ENCODE assay signal across 20 cellular contexts in the genomic region with DNA sequence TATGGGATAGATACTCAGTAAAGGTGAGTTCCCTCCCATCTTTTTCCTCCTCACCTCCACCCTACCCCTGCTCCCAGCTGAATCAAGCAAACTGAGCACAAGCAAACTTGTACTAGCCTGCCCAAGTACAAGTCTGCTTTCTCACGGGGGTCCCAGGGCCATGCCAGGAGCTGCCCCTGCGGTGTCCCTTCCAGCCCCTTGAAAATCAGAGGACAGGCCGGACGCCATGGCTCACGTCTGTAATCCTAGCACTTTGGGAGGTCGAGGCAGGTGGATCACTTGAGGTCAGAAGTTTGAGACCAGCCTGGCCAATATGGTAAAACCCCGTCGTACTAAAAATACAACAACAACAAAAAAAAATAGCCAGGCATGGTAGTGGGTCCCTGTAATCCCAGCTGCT. TPM values are rescaled to one million over a fixed set of nuclear protein-coding genes. Genes with fewer than 3 reads are reported as not detected.
DNase-seq lines count a peak whose midpoint lies in the region; TF ChIP-seq lines count a peak whose summit lies in the region.
"Had no signal": no experiment of that assay in that cellular context is flagged by ENCODE, and none has a peak within 500 bp of the region (broad histone marks: within the 10 kb centered on the region; RNA-seq: fewer than 3 reads in every experiment).

No MANE protein-coding gene starts in this region.

- H3K36me3 ChIP-seq in spleen, result no peaks in the 10 kb centered on the region
- H3K36me3 ChIP-seq: BLaER1 had no signal

- no peak for TF ChIP-seq POLR2A in spleen (IDR thresholded peaks at IDR 0.05)

- H3K4me1 Mint-ChIP-seq in CD14-positive monocyte, result peaks cover 15% of the 10 kb centered on the region
- H3K4me1 Mint-ChIP-seq: B cell, GM23338 had no signal

- no peaks in the 10 kb centered on the region for H3K36me3 Mint-ChIP-seq in CD14-positive monocyte

- peaks cover 0 to 28% (median 16%) of the 10 kb centered on the region in 6 donors for H3K4me1 ChIP-seq in spleen

- H3K9me3 Mint-ChIP-seq in CD14-positive monocyte, result peaks cover 0 to 4% (median 0%) of the 10 kb centered on the region in 7 donors
- H3K9me3 Mint-ChIP-seq: CD4-positive, alpha-beta T cell; CD8-positive, alpha-beta memory T cell; GM23338; H9 had no signal

- TF ChIP-seq CTCF in spleen (IDR thresholded peaks at IDR 0.05 in 8 of 11, conservative IDR thresholded peaks at IDR 0.05 in 3 of 11) (no peak), CD14-positive monocyte (IDR thresholded peaks at IDR 0.05) (no peak)

- H3K27ac ChIP-seq in spleen, result peak overlapping the region in 5 of 8 donors; percentile 30 to 42 (median 33)
- H3K27ac ChIP-seq: 22Rv1, BLaER1, C4-2B had no signal

- H3K4me3 Mint-ChIP-seq in CD14-positive monocyte, result no peak overlapping the region
- H3K4me3 Mint-ChIP-seq: B cell; CD4-positive, alpha-beta T cell; CD8-positive, alpha-beta memory T cell; GM23338; H9 had no signal

- WGBS in spleen, 5 donors, result 73 to 95% (median 89%) methylated on average over 8 of the region's 8 CpGs

- peak; percentile 38 for DNase-seq in activated effector memory CD4-positive, alpha-beta T cell treated with anti-CD3 and anti-CD28 coated beads, Interleukin-2, amount 50 U/mL, for 16 hours
- no peak for DNase-seq in activated effector memory CD4-positive, alpha-beta T cell treated with Interleukin-2 at 50 U/mL for 16 hours
- DNase-seq in mesenteric fat pad (ENCODE audit: low spot score), result peak; percentile 51
- DNase-seq in spleen, result peak; percentile 50
- DNase-seq in activated gamma-delta T cell (lab: John Stamatoyannopoulos, UW), result no peak
- DNase-seq in CD14-positive monocyte (ENCODE audit: low spot score), result no peak
- no peak for DNase-seq in NCI-H1048 (lab: John Stamatoyannopoulos, UW)
- DNase-seq: CD4-positive, alpha-beta T cell; CD8-positive, alpha-beta memory T cell; DMS 273 treated with DMSO at 0.1 percent for 48 hours; DMS79; EL; GDM1; H9 had no signal

- intact Hi-C loops in spleen (cut with DNase I; ENCODE audit: low total_unique reads), result loop anchor here (5.0 kb wide), 1 partner anchor 62 kb away; no protein-coding TSS in a partner anchor
- intact Hi-C loops in CD14-positive monocyte (cut with micrococcal nuclease), result no loop called here

- H3K9me3 ChIP-seq in spleen, result no peaks in the 10 kb centered on the region
- H3K9me3 ChIP-seq: BLaER1 had no signal

- H3K27me3 ChIP-seq in spleen (replicated peaks in 1 of 7), result peaks cover 0 to 12% (median 0%) of the 10 kb centered on the region in 7 donors
- H3K27me3 ChIP-seq: BLaER1 had no signal

- peak overlapping the region in 1 of 7 donors; percentile 26 for H3K27ac Mint-ChIP-seq in CD14-positive monocyte
- H3K27ac Mint-ChIP-seq: B cell; CD4-positive, alpha-beta T cell; CD8-positive, alpha-beta memory T cell; GM23338 had no signal

- H3K27me3 Mint-ChIP-seq in CD14-positive monocyte (ENCODE audit: low read depth in 3 of 3), result peaks cover 2 to 10% (median 6%) of the 10 kb centered on the region in 3 donors

- H3K4me3 ChIP-seq in spleen, result no peak overlapping the region
- H3K4me3 ChIP-seq: BLaER1, GM12878, GM23338 had no signal

RNA-seq across cellular contexts. Expression of a gene that starts 17.5 kb away (rescaled TPM):
- total RNA-seq in mesenteric fat pad (10.1 TPM), spleen (10 to 100 TPM; 13.6 to 19.7 (median 16.4) TPM)
- polyA plus RNA-seq in spleen (1 to 10 TPM; 2.7 to 6.2 (median 2.9) TPM), CD14-positive monocyte (under 1 TPM; 0.78 to 0.94 TPM)

Comparison
In these comparisons a context has a peak if more than half of its experiments do, and no peak if none do; other contexts are left out.
1. DNase-seq: peak in activated effector memory CD4-positive, alpha-beta T cell treated with anti-CD3 and anti-CD28 coated beads, Interleukin-2, amount 50 U/mL, for 16 hours (single experiment), mesenteric fat pad (single experiment) and spleen (single experiment); none in activated effector memory CD4-positive, alpha-beta T cell treated with Interleukin-2 at 50 U/mL for 16 hours (single experiment), activated gamma-delta T cell (single experiment), CD14-positive monocyte (single experiment) and NCI-H1048 (single experiment).